Comparison of ENCODE assay signal across 15 cellular contexts in the genomic region with DNA sequence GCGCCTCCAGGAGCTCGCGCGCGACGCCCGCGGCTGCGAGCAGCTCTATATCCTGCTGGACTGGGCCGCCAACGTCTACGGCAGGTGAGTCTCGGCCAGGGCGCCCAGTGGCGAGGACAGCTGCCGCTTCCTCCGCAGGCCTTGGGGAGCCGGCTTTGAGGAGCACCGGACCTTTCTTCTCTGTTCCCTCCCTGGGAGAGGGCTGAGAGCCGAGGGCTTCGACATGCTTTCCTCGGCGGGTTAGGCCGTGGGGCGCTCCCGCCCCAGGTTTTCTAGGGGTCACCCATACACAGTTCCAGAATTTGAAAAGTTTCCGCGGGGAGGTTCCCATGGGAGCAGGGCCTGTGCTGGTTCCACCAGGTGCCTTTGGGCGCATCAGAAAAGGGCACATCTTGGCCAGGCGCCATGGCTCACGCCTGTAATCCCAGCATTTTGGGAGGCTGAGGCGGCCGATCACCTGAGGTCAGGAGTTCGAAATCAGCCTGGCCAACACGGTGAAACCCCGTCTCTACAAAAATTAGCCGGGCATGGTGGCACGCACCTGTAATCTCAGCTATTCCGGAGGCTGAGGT. TPM values are rescaled to one million over a fixed set of nuclear protein-coding genes. Genes with fewer than 3 reads are reported as not detected.
A peak's percentile ranks its signal among the peaks of the same experiment; 100 is the strongest.
DNase-seq lines count a peak whose midpoint lies in the region; ATAC-seq, FAIRE-seq and TF ChIP-seq lines count a peak whose summit lies in the region.
"Had no signal": no experiment of that assay in that cellular context is flagged by ENCODE, and none has a peak within 500 bp of the region (broad histone marks: within the 10 kb centered on the region; RNA-seq: fewer than 3 reads in every experiment).

No MANE protein-coding gene starts in this region.

- H3K9me3 Mint-ChIP-seq in WTC11 = no peaks in the 10 kb centered on the region
- H3K9me3 Mint-ChIP-seq in activated T-helper 1 cell treated with anti-CD3 and anti-CD28 coated beads, Interleukin-12 subunit alpha, Interleukin-12 subunit beta, Interleukin-2, Interleukin-4 antibody, amounts not matched to agents 30 ng/mL and 10 ng/mL and 1 ng/mL, durations not matched to agents 14 hours and 24 hours and 36 hours = no peaks in the 10 kb centered on the region
- H3K9me3 Mint-ChIP-seq: CD8-positive, alpha-beta T cell had no signal

- H3K27ac Mint-ChIP-seq in WTC11 = no peak overlapping the region
- H3K27ac Mint-ChIP-seq in activated T-helper 1 cell treated with anti-CD3 and anti-CD28 coated beads, Interleukin-12 subunit alpha, Interleukin-12 subunit beta, Interleukin-2, Interleukin-4 antibody, amounts not matched to agents 30 ng/mL and 10 ng/mL and 1 ng/mL, durations not matched to agents 14 hours and 24 hours and 36 hours = no peak overlapping the region
- H3K27ac Mint-ChIP-seq: CD8-positive, alpha-beta T cell had no signal

- CTCF ChIA-PET in WTC11 (lab: Charles Lee) = interaction anchor here (1.1 to 6.3 kb wide), 6 partner anchors 8 to 199 kb away, joined by 3 to 199 read pairs (median 67); partner anchors contain the start of gene TNFAIP2

- intact Hi-C loops in left ventricle myocardium inferior (cut with micrococcal nuclease) = loop anchor here (10.0 kb wide), 1 partner anchor 82 kb away; no protein-coding TSS in a partner anchor
- intact Hi-C loops in Right ventricle myocardium inferior (cut with DNase I) = no loop called here
- intact Hi-C loops in kidney (cut with DNase I) = loop anchor here (10.0 kb wide), 2 partner anchors 72 to 192 kb away; no protein-coding TSS in a partner anchor
- intact Hi-C loops in activated T-helper 1 cell treated with anti-CD3 and anti-CD28 coated beads, Interleukin-12 subunit alpha, Interleukin-12 subunit beta, Interleukin-2, Interleukin-4 antibody, amounts not matched to agents 30 ng/mL and 10 ng/mL and 1 ng/mL, durations not matched to agents 14 hours and 24 hours and 36 hours (cut with micrococcal nuclease) = no loop called here

- no peak overlapping the region for H3K27ac ChIP-seq in left ventricle myocardium inferior (replicated peaks)
- H3K27ac ChIP-seq in kidney (ENCODE audit: low read depth in 2 of 2, low read length in 2 of 2) = no peak overlapping the region
- H3K27ac ChIP-seq in suprapubic skin = no peak overlapping the region
- H3K27ac ChIP-seq: GM23248, KMS-11 had no signal

- DNase-seq in left ventricle myocardium inferior (no peak), Right ventricle myocardium inferior (ENCODE audit: missing footprints) (no peak), WTC11 (ENCODE audit: low spot score) (peak; percentile 24), kidney (peak; percentile 78), suprapubic skin (ENCODE audit: low spot score in 2 of 2) (no peak), GM12892 (ENCODE audit: insufficient read length) (no peak)
- no peak for DNase-seq in activated T-helper 1 cell treated with anti-CD3 and anti-CD28 coated beads, Interleukin-12 subunit alpha, Interleukin-12 subunit beta, Interleukin-2, Interleukin-4 antibody, amounts not matched to agents 30 ng/mL and 10 ng/mL and 1 ng/mL, durations not matched to agents 14 hours and 24 hours and 36 hours (ENCODE audit: low spot score)
- DNase-seq: CD8-positive, alpha-beta T cell; NK-92 treated with Interleukin-12 subunit alpha and Interleukin-12 subunit beta, amount 100 ng/mL, for 24 hours had no signal

- no peaks in the 10 kb centered on the region for H3K9me3 ChIP-seq in left ventricle myocardium inferior (replicated peaks)
- no peaks in the 10 kb centered on the region for H3K9me3 ChIP-seq in kidney (ENCODE audit: control insufficient read depth in 1 of 2, low read length in 2 of 2)
- no peaks in the 10 kb centered on the region for H3K9me3 ChIP-seq in suprapubic skin

- no peak overlapping the region for H3K4me3 Mint-ChIP-seq in WTC11
- no peak overlapping the region for H3K4me3 Mint-ChIP-seq in activated T-helper 1 cell treated with anti-CD3 and anti-CD28 coated beads, Interleukin-12 subunit alpha, Interleukin-12 subunit beta, Interleukin-2, Interleukin-4 antibody, amounts not matched to agents 30 ng/mL and 10 ng/mL and 1 ng/mL, durations not matched to agents 14 hours and 24 hours and 36 hours
- H3K4me3 Mint-ChIP-seq: CD8-positive, alpha-beta T cell had no signal

- peaks cover 32% of the 10 kb centered on the region for H3K4me1 ChIP-seq in left ventricle myocardium inferior
- H3K4me1 ChIP-seq in kidney (ENCODE audit: control insufficient read depth in 1 of 2, insufficient read depth in 1 of 2, low read depth in 1 of 2, low read length in 2 of 2) = peaks cover 0 to 14% of the 10 kb centered on the region in 2 donors
- peaks cover 40% of the 10 kb centered on the region for H3K4me1 ChIP-seq in suprapubic skin

- peaks cover 54% of the 10 kb centered on the region for H3K27me3 Mint-ChIP-seq in WTC11 (ENCODE audit: low read depth)
- peaks cover 38% of the 10 kb centered on the region for H3K27me3 Mint-ChIP-seq in activated T-helper 1 cell treated with anti-CD3 and anti-CD28 coated beads, Interleukin-12 subunit alpha, Interleukin-12 subunit beta, Interleukin-2, Interleukin-4 antibody, amounts not matched to agents 30 ng/mL and 10 ng/mL and 1 ng/mL, durations not matched to agents 14 hours and 24 hours and 36 hours (ENCODE audit: insufficient read depth)

- H3K4me1 Mint-ChIP-seq in WTC11 = peaks cover 14% of the 10 kb centered on the region
- H3K4me1 Mint-ChIP-seq in activated T-helper 1 cell treated with anti-CD3 and anti-CD28 coated beads, Interleukin-12 subunit alpha, Interleukin-12 subunit beta, Interleukin-2, Interleukin-4 antibody, amounts not matched to agents 30 ng/mL and 10 ng/mL and 1 ng/mL, durations not matched to agents 14 hours and 24 hours and 36 hours (ENCODE audit: low read depth) = peaks cover 5% of the 10 kb centered on the region

- H3K9ac ChIP-seq in kidney (ENCODE audit: low read length in 2 of 2) = no peak overlapping the region
- H3K9ac ChIP-seq: GM23248, KMS-11 had no signal

- H3K4me3 ChIP-seq in left ventricle myocardium inferior (peak overlapping the region; percentile 51), kidney (ENCODE audit: low read length in 2 of 2) (no peak overlapping the region), suprapubic skin (peak overlapping the region; percentile 17)

- TF ChIP-seq CTCF in left ventricle myocardium inferior (IDR thresholded peaks at IDR 0.05; ENCODE audit: borderline replicate concordance) (no peak), WTC11 (IDR thresholded peaks at IDR 0.05) (no peak), kidney (IDR thresholded peaks at IDR 0.05; ENCODE audit: borderline replicate concordance, extremely low read depth, insufficient read depth) (no peak), suprapubic skin (IDR thresholded peaks at IDR 0.05) (no peak)

- FAIRE-seq in kidney (lab: Jason Lieb, UNC) (no peak), GM12892 (lab: Jason Lieb, UNC) (no peak)
- FAIRE-seq: RCC 7860 had no signal

- H3K36me3 Mint-ChIP-seq in WTC11 = no peaks in the 10 kb centered on the region
- no peaks in the 10 kb centered on the region for H3K36me3 Mint-ChIP-seq in activated T-helper 1 cell treated with anti-CD3 and anti-CD28 coated beads, Interleukin-12 subunit alpha, Interleukin-12 subunit beta, Interleukin-2, Interleukin-4 antibody, amounts not matched to agents 30 ng/mL and 10 ng/mL and 1 ng/mL, durations not matched to agents 14 hours and 24 hours and 36 hours (ENCODE audit: low read depth)
- H3K36me3 Mint-ChIP-seq: CD8-positive, alpha-beta T cell had no signal

- POLR2A ChIA-PET in WTC11 (lab: Charles Lee) = interaction anchor here (0.5 to 1.6 kb wide), 2 partner anchors 24 to 267 kb away, joined by 3 to 5 read pairs; no protein-coding TSS in a partner anchor

- H3K27me3 ChIP-seq in left ventricle myocardium inferior (ENCODE audit: low read depth) = peaks cover 77% of the 10 kb centered on the region
- peaks cover 48% of the 10 kb centered on the region for H3K27me3 ChIP-seq in suprapubic skin

- ATAC-seq in Right ventricle myocardium inferior (no peak), WTC11 (no peak), GM18498 (IDR thresholded peaks at IDR 0.05; ENCODE audit: unreplicated experiment) (no peak)
- ATAC-seq: CD8-positive, alpha-beta T cell had no signal

- TF ChIP-seq POLR2A in suprapubic skin (IDR thresholded peaks at IDR 0.05) = no peak
- TF ChIP-seq POLR2A in GM12892 (IDR thresholded peaks at IDR 0.05; ENCODE audit: low read depth, low read length) = no peak

- no CpG with 5 or more reads among the region's 39 CpGs for WGBS in suprapubic skin

- H3K36me3 ChIP-seq in left ventricle myocardium inferior (no peaks in the 10 kb centered on the region), kidney (ENCODE audit: control insufficient read depth in 1 of 2, insufficient read depth in 2 of 2, low read length in 2 of 2) (no peaks in the 10 kb centered on the region), suprapubic skin (no peaks in the 10 kb centered on the region)

- no peak for TF ChIP-seq EP300 in suprapubic skin (IDR thresholded peaks at IDR 0.05)

RNA-seq across cellular contexts. Expression of gene EXOC3L4, which starts 8.2 kb away (rescaled TPM):
- total RNA-seq in left ventricle myocardium inferior (0.66 TPM), Right ventricle myocardium inferior (1.2 TPM), WTC11 (2021) (0.21 to 0.42 TPM (median 0.30 TPM) in 3 replicates), kidney (11.6 TPM), suprapubic skin (1 to 10 TPM in 1 of 4 donors, not detected in 3; 1.5 TPM)
- 15.6 TPM for polyA plus RNA-seq in kidney (ENCODE audit: insufficient read depth, low read depth, low replicate concordance)
- total RNA-seq in activated T-helper 1 cell treated with anti-CD3 and anti-CD28 coated beads, Interleukin-12 subunit alpha, Interleukin-12 subunit beta, Interleukin-2, Interleukin-4 antibody, amounts not matched to agents 30 ng/mL and 10 ng/mL and 1 ng/mL, durations not matched to agents 14 hours and 24 hours and 36 hours = not detected in 2 replicates
- polyA plus RNA-seq in GM12892 (2012; ENCODE audit: missing spikeins) = not detected
- total RNA-seq: CD8-positive, alpha-beta T cell; GM23248 had no signal
- polyA plus RNA-seq: BJ, GM23248 had no signal

RNA-seq across cellular contexts. Expression of gene LBHD2, which starts 18.8 kb away (rescaled TPM):
- not detected for total RNA-seq in left ventricle myocardium inferior
- not detected for total RNA-seq in Right ventricle myocardium inferior
- total RNA-seq in WTC11 (2021) = not detected in 3 replicates
- total RNA-seq in kidney = not detected
- polyA plus RNA-seq in kidney (ENCODE audit: insufficient read depth, low read depth, low replicate concordance) = 0.82 TPM
- not detected for total RNA-seq in suprapubic skin
- total RNA-seq in activated T-helper 1 cell treated with anti-CD3 and anti-CD28 coated beads, Interleukin-12 subunit alpha, Interleukin-12 subunit beta, Interleukin-2, Interleukin-4 antibody, amounts not matched to agents 30 ng/mL and 10 ng/mL and 1 ng/mL, durations not matched to agents 14 hours and 24 hours and 36 hours = not detected in 2 replicates
- polyA plus RNA-seq in GM12892 (2012; ENCODE audit: missing spikeins) = not detected
- total RNA-seq: CD8-positive, alpha-beta T cell; GM23248; Right ventricle myocardium superior had no signal
- polyA plus RNA-seq: BJ, GM23248 had no signal

RNA-seq across cellular contexts. Expression of gene TNFAIP2, which starts 20.5 kb away (rescaled TPM):
- total RNA-seq in left ventricle myocardium inferior = 40.1 TPM
- total RNA-seq in Right ventricle myocardium inferior = 56.5 TPM
- 19.6 to 25.2 TPM (median 24.1 TPM) in 3 replicates for total RNA-seq in WTC11 (2021)
- 301 TPM for total RNA-seq in kidney
- 42.9 TPM for polyA plus RNA-seq in kidney (ENCODE audit: insufficient read depth, low read depth, low replicate concordance)
- total RNA-seq in suprapubic skin = 10 to 100 TPM; 11.9 to 23.3 (median 16.4) TPM
- 2.3 and 2.4 TPM in 2 replicates for total RNA-seq in activated T-helper 1 cell treated with anti-CD3 and anti-CD28 coated beads, Interleukin-12 subunit alpha, Interleukin-12 subunit beta, Interleukin-2, Interleukin-4 antibody, amounts not matched to agents 30 ng/mL and 10 ng/mL and 1 ng/mL, durations not matched to agents 14 hours and 24 hours and 36 hours
- polyA plus RNA-seq in GM12892 (2012; ENCODE audit: missing spikeins) = 71.3 TPM

RNA-seq across cellular contexts. Expression of gene CDC42BPB, which starts 45.4 kb away (rescaled TPM):
- total RNA-seq in left ventricle myocardium inferior (67.1 TPM), Right ventricle myocardium inferior (68.9 TPM), WTC11 (2021) (87.1 to 96.9 TPM (median 87.3 TPM) in 3 replicates), kidney (127 TPM), suprapubic skin (100 to 1,000 TPM; 105 to 178 (median 107) TPM)
- polyA plus RNA-seq in kidney (ENCODE audit: insufficient read depth, low read depth, low replicate concordance) = 22.5 TPM
- 1.5 and 1.6 TPM in 2 replicates for total RNA-seq in activated T-helper 1 cell treated with anti-CD3 and anti-CD28 coated beads, Interleukin-12 subunit alpha, Interleukin-12 subunit beta, Interleukin-2, Interleukin-4 antibody, amounts not matched to agents 30 ng/mL and 10 ng/mL and 1 ng/mL, durations not matched to agents 14 hours and 24 hours and 36 hours
- polyA plus RNA-seq in GM12892 (2012; ENCODE audit: missing spikeins) = 9.6 TPM

Comparison
In these comparisons a context has a peak if more than half of its experiments do, and no peak if none do; other contexts are left out.
1. intact Hi-C loops: an anchor here in left ventricle myocardium inferior (10.0 kb wide) and kidney (10.0 kb wide); none called in Right ventricle myocardium inferior and activated T-helper 1 cell treated with anti-CD3 and anti-CD28 coated beads, Interleukin-12 subunit alpha, Interleukin-12 subunit beta, Interleukin-2, Interleukin-4 antibody, amounts not matched to agents 30 ng/mL and 10 ng/mL and 1 ng/mL, durations not matched to agents 14 hours and 24 hours and 36 hours.
2. DNase-seq: peak in WTC11 (single experiment) and kidney (single experiment); none in left ventricle myocardium inferior (single experiment), Right ventricle myocardium inferior (single experiment), suprapubic skin (0 of 2), activated T-helper 1 cell treated with anti-CD3 and anti-CD28 coated beads, Interleukin-12 subunit alpha, Interleukin-12 subunit beta, Interleukin-2, Interleukin-4 antibody, amounts not matched to agents 30 ng/mL and 10 ng/mL and 1 ng/mL, durations not matched to agents 14 hours and 24 hours and 36 hours (single experiment) and GM12892 (single experiment).
3. H3K4me3 ChIP-seq: peak in left ventricle myocardium inferior (single experiment) and suprapubic skin (single experiment); none in kidney (0 of 2).